ENCODE assay signal across 1 cellular context in genomic region chr3:52388933-52389332, GRCh38.
TF ChIP-seq lines count a peak whose summit lies in the region.

No MANE protein-coding gene starts in this region.

TF ChIP-seq in HCT116, 20 proteins besides CTCF, POLR2A, EP300 and RAD21 (continued from another document):
- TF ChIP-seq ZFX (IDR thresholded peaks at IDR 0.05) (no peak), SRF (IDR thresholded peaks at IDR 0.05; ENCODE audit: low read depth) (no peak), FOSL1 (IDR thresholded peaks at IDR 0.05; ENCODE audit: low read depth) (no peak), ATF3 (IDR thresholded peaks at IDR 0.05) (no peak), ZNF274 (IDR thresholded peaks at IDR 0.05; ENCODE audit: low read depth, low read length) (no peak), YY1 (IDR thresholded peaks at IDR 0.05; ENCODE audit: extremely low read depth, insufficient replicate concordance, low read depth, low read length) (no peak)
